12 cellular contexts compared by ENCODE assay signal in the genomic region with DNA sequence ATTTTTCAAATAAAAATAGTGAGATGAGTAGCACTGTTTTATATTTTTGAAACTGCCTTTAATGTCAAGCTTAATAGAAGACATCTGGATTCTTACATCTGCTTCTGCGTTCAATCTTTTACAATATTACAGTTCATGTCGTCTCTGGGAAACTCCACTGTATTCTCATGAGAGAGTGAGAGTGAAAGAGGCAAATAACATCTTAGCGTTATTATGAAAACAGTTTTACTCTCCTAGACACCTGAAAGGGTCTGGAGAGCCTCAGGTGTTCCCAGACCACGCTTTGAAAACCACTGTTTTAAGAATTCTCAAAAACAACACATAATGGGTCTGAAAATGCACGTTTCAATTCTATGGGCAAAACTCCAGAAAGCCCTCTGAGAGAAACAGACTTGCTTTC.
DNase-seq lines count a peak whose midpoint lies in the region; ATAC-seq, FAIRE-seq and TF ChIP-seq lines count a peak whose summit lies in the region.
"Had no signal": no experiment of that assay in that cellular context is flagged by ENCODE, and none has a peak within 500 bp of the region (broad histone marks: within the 10 kb centered on the region; RNA-seq: fewer than 3 reads in every experiment).

No MANE protein-coding gene starts in this region.

- peaks cover 0 to 7% of the 10 kb centered on the region in 2 experiments for H3K36me3 ChIP-seq in endothelial cell of umbilical vein (ENCODE audit: control insufficient read depth in 2 of 2, extremely low read depth in 1 of 2, insufficient read depth in 2 of 2, low read length in 2 of 2)
- H3K36me3 ChIP-seq in esophagus squamous epithelium: no peaks in the 10 kb centered on the region

- ATAC-seq in GM21423 (IDR thresholded peaks at IDR 0.05; ENCODE audit: unreplicated experiment) (peak; percentile 76), HG03159 (IDR thresholded peaks at IDR 0.05; ENCODE audit: unreplicated experiment) (peak; percentile 77)
- ATAC-seq: left lobe of liver had no signal

- H3K4me2 ChIP-seq in endothelial cell of umbilical vein (ENCODE audit: insufficient read depth, low read length): peak overlapping the region; percentile 89

- H3K4me3 ChIP-seq in AG10803 (ENCODE audit: low read length) (peak overlapping the region; percentile 33), endothelial cell of umbilical vein (replicated peaks in 1 of 3; ENCODE audit: insufficient read depth in 1 of 3, low read depth in 1 of 3, low read length in 3 of 3) (no peak overlapping the region), esophagus squamous epithelium (no peak overlapping the region)

- 53 to 68% methylated on average over 5 of the region's 5 CpGs for WGBS in esophagus squamous epithelium, 2 donors

- H3K4me1 ChIP-seq in endothelial cell of umbilical vein (ENCODE audit: control insufficient read depth, extremely low read depth, insufficient read depth, low read length) (peaks cover 81% of the 10 kb centered on the region), esophagus squamous epithelium (peaks cover 4 to 27% (median 14%) of the 10 kb centered on the region in 3 donors)

- H3K9ac ChIP-seq in endothelial cell of umbilical vein (replicated peaks; ENCODE audit: extremely low read depth, insufficient read depth, low read length): peak overlapping the region; percentile 76

- H3K27ac ChIP-seq in endothelial cell of umbilical vein (ENCODE audit: insufficient read depth, low read depth, low read length) (peak overlapping the region; percentile 98), esophagus squamous epithelium (peak overlapping the region in 1 of 4 donors; percentile 31)

- no peak overlapping the region for H2AFZ ChIP-seq in endothelial cell of umbilical vein (ENCODE audit: low read depth, low read length)

- dilution Hi-C loops in endothelial cell of umbilical vein (cut with MboI; ENCODE audit: extremely low pct_ligation_motif_present, low sequenced_read_pairs): no loop called here

- intact Hi-C loops in endothelial cell of umbilical vein (cut with micrococcal nuclease) (no loop called here), esophagus squamous epithelium (cut with DNase I) (no loop called here)

- CTCF ChIA-PET in endothelial cell of umbilical vein (lab: Charles Lee): interaction anchor here (3.4 kb wide), 1 partner anchor 26 kb away, joined by 16 read pairs; no protein-coding TSS in a partner anchor

- H3K27me3 ChIP-seq in endothelial cell of umbilical vein (ENCODE audit: control insufficient read depth in 2 of 2, insufficient read depth in 2 of 2, low read length in 2 of 2) (no peaks in the 10 kb centered on the region), esophagus squamous epithelium (no peaks in the 10 kb centered on the region)

- H3K9me3 ChIP-seq in endothelial cell of umbilical vein (replicated peaks; ENCODE audit: control insufficient read depth, insufficient read depth, low read length) (no peaks in the 10 kb centered on the region), esophagus squamous epithelium (no peaks in the 10 kb centered on the region)

- DNase-seq in AG10803 (ENCODE audit: low read depth) (peak; percentile 36), endothelial cell of umbilical vein (ENCODE audit: low read depth, low spot score) (no peak), NCI-H187 treated with DMSO at 0.1 percent for 48 hours (lab: John Stamatoyannopoulos, UW) (no peak), esophagus squamous epithelium (lab: John Stamatoyannopoulos, UW) (no peak), NCI-H1105 treated with DMSO at 0.1 percent for 48 hours (lab: John Stamatoyannopoulos, UW) (no peak)
- DNase-seq in activated CD4-positive, alpha-beta T cell treated with anti-CD3 and anti-CD28 coated beads for 48 hours: no peak
- DNase-seq: activated CD4-positive, alpha-beta T cell treated with anti-CD3 and anti-CD28 coated beads, Interleukin-2, amount 10 ng/mL, durations not matched to agents 7 days and 5 days; cerebellar nuclear complex; stimulated activated CD4-positive, alpha-beta T cell treated with anti-CD3 and anti-CD28 coated beads, Interleukin-1b, Interleukin-23, amount 100 ng/mL, for 48 hours had no signal

- H3K79me2 ChIP-seq in endothelial cell of umbilical vein (ENCODE audit: control insufficient read depth, insufficient read depth, low read length): peaks cover 39% of the 10 kb centered on the region

- no TSS peak for BruUV-seq in endothelial cell of umbilical vein (replicated peaks; lab: Mats Ljungman, UMichigan)

- TF ChIP-seq CTCF in AG10803 (conservative IDR thresholded peaks at IDR 0.05; ENCODE audit: low read length) (no peak), endothelial cell of umbilical vein (IDR thresholded peaks at IDR 0.05; ENCODE audit: extremely low read depth in 1 of 2, insufficient read depth in 1 of 2, low read depth in 1 of 2, low read length in 2 of 2) (no peak), esophagus squamous epithelium (IDR thresholded peaks at IDR 0.05) (no peak)

- no peaks in the 10 kb centered on the region for H4K20me1 ChIP-seq in endothelial cell of umbilical vein (replicated peaks; ENCODE audit: control insufficient read depth, extremely low read depth, insufficient read depth, low read length)

- POLR2A ChIA-PET in endothelial cell of umbilical vein (lab: Charles Lee): no interaction called here

- TF ChIP-seq POLR2A in endothelial cell of umbilical vein (IDR thresholded peaks at IDR 0.05; ENCODE audit: low read depth, low read length): no peak
- no peak for TF ChIP-seq POLR2A in esophagus squamous epithelium (IDR thresholded peaks at IDR 0.05)

- no peak for FAIRE-seq in endothelial cell of umbilical vein (lab: Jason Lieb, UNC)

- no peaks in the 10 kb centered on the region for H3K9me1 ChIP-seq in endothelial cell of umbilical vein (replicated peaks; ENCODE audit: control insufficient read depth, extremely low read depth, insufficient read depth, low read length)

TF ChIP-seq in endothelial cell of umbilical vein, 7 proteins besides CTCF, POLR2A, EP300 and RAD21:
- no peak for TF ChIP-seq MYC (IDR thresholded peaks at IDR 0.05; ENCODE audit: low read depth, low read length)
- TF ChIP-seq GATA2 (IDR thresholded peaks at IDR 0.05; ENCODE audit: insufficient read depth, insufficient read length, low read depth, low read length): no peak
- TF ChIP-seq POLR2AphosphoS5 (IDR thresholded peaks at IDR 0.05; ENCODE audit: insufficient read depth, low read depth, low read length): no peak
- no peak for TF ChIP-seq EZH2 (IDR thresholded peaks at IDR 0.05; ENCODE audit: borderline replicate concordance, low read depth, low read length, severe bottlenecking)
- TF ChIP-seq FOS (IDR thresholded peaks at IDR 0.05; ENCODE audit: borderline replicate concordance, insufficient read depth, low read length): no peak
- TF ChIP-seq, protein P1, sequence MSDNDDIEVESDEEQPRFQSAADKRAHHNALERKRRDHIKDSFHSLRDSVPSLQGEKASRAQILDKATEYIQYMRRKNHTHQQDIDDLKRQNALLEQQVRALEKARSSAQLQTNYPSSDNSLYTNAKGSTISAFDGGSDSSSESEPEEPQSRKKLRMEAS (IDR thresholded peaks at IDR 0.05; ENCODE audit: insufficient read depth, insufficient read length): no peak
- no peak for TF ChIP-seq JUN (IDR thresholded peaks at IDR 0.05; ENCODE audit: borderline replicate concordance, insufficient read depth, insufficient read length, low read depth)
